ENCODE assay signal across 18 cellular contexts in genomic region chr2:176145085-176145969, GRCh38. TPM values are rescaled to one million over a fixed set of nuclear protein-coding genes. Genes with fewer than 3 reads are reported as not detected.
DNase-seq lines count a peak whose midpoint lies in the region; ATAC-seq and TF ChIP-seq lines count a peak whose summit lies in the region.
"Had no signal": no experiment of that assay in that cellular context is flagged by ENCODE, and none has a peak within 500 bp of the region (broad histone marks: within the 10 kb centered on the region; RNA-seq: fewer than 3 reads in every experiment).

No MANE protein-coding gene starts in this region.

- DNase-seq in left colon (peak in 1 of 2 donors; percentile 11), nephron progenitor cell (no peak)
- no peak for DNase-seq in activated CD4-positive, alpha-beta T cell treated with anti-CD3 and anti-CD28 coated beads for 36 hours
- no peak for DNase-seq in stimulated activated CD4-positive, alpha-beta T cell treated with anti-CD3 and anti-CD28 coated beads, Interleukin-12 subunit alpha, Interleukin-12 subunit beta, amount 100 ng/mL, for 4 hours
- DNase-seq: ACHN; BE2C; C1 segment of cervical spinal cord; CD4-positive, CD25-positive, alpha-beta regulatory T cell; CD8-positive, alpha-beta memory T cell; COR-L47; GOT3; H7 had no signal

- H3K36me3 ChIP-seq in HEK293 (ENCODE audit: control insufficient read depth in 2 of 2, insufficient read depth in 1 of 2, low read length in 2 of 2): peaks cover 0 to 13% of the 10 kb centered on the region in 2 experiments; a peak in 1 of 3 replicates
- H3K36me3 ChIP-seq: BE2C had no signal

- H3K4me3 Mint-ChIP-seq in nephron progenitor cell: peak overlapping the region; percentile 100
- no peak overlapping the region for H3K4me3 Mint-ChIP-seq in activated CD4-positive, alpha-beta T cell treated with anti-CD3 and anti-CD28 coated beads for 36 hours
- H3K4me3 Mint-ChIP-seq: CD4-positive, CD25-positive, alpha-beta regulatory T cell; CD8-positive, alpha-beta memory T cell had no signal

- peaks cover 66% of the 10 kb centered on the region for H3K36me3 Mint-ChIP-seq in nephron progenitor cell (ENCODE audit: low read depth)
- H3K36me3 Mint-ChIP-seq in activated CD4-positive, alpha-beta T cell treated with anti-CD3 and anti-CD28 coated beads for 36 hours (ENCODE audit: low read depth): no peaks in the 10 kb centered on the region
- H3K36me3 Mint-ChIP-seq: CD4-positive, CD25-positive, alpha-beta regulatory T cell had no signal

- no peaks in the 10 kb centered on the region for H3K9me3 Mint-ChIP-seq in nephron progenitor cell
- no peaks in the 10 kb centered on the region for H3K9me3 Mint-ChIP-seq in activated CD4-positive, alpha-beta T cell treated with anti-CD3 and anti-CD28 coated beads for 36 hours (ENCODE audit: low read depth)

- H3K27ac ChIP-seq in HEK293 (ENCODE audit: extremely low read depth, low read depth, low read length): peak overlapping the region; percentile 37; the same call in 1 of the 2 replicates
- H3K27ac ChIP-seq: HL-60 had no signal

- peaks cover 2% of the 10 kb centered on the region for H3K27me3 Mint-ChIP-seq in nephron progenitor cell (ENCODE audit: low read depth, poor library complexity)
- H3K27me3 Mint-ChIP-seq in activated CD4-positive, alpha-beta T cell treated with anti-CD3 and anti-CD28 coated beads for 36 hours: peaks cover 82% of the 10 kb centered on the region

- H3K27ac Mint-ChIP-seq in nephron progenitor cell: peak overlapping the region; percentile 97
- no peak overlapping the region for H3K27ac Mint-ChIP-seq in activated CD4-positive, alpha-beta T cell treated with anti-CD3 and anti-CD28 coated beads for 36 hours
- H3K27ac Mint-ChIP-seq: CD4-positive, CD25-positive, alpha-beta regulatory T cell; CD8-positive, alpha-beta memory T cell had no signal

- peak; percentile 68 for ATAC-seq in left colon
- no peak for ATAC-seq in GM19463 (IDR thresholded peaks at IDR 0.05; ENCODE audit: unreplicated experiment)
- ATAC-seq in HG03432 (IDR thresholded peaks at IDR 0.05; ENCODE audit: unreplicated experiment): no peak
- ATAC-seq in activated CD4-positive, alpha-beta T cell treated with anti-CD3 and anti-CD28 coated beads for 36 hours: no peak
- ATAC-seq: HCT116 had no signal

- CTCF ChIA-PET in HEK293 (lab: Yijun Ruan, JAX): interaction anchor here (0.5 to 7.5 kb wide), 10 partner anchors 18 to 671 kb away, joined by 3 to 104 read pairs (median 4); no protein-coding TSS in a partner anchor
- CTCF ChIA-PET in activated CD4-positive, alpha-beta T cell treated with anti-CD3 and anti-CD28 coated beads for 36 hours (lab: Charles Lee): interaction anchor here (0.5 to 3.0 kb wide), 8 partner anchors 8 to 507 kb away, joined by 3 to 12 read pairs (median 4); partner anchors contain the start of gene HOXD8

- H3K4me3 ChIP-seq in HEK293 (ENCODE audit: low read depth, low read length): no peak overlapping the region

- peaks cover 15% of the 10 kb centered on the region for H3K4me1 ChIP-seq in HEK293 (ENCODE audit: control insufficient read depth, insufficient read depth, low read length)
- H3K4me1 ChIP-seq: BE2C had no signal

- intact Hi-C loops in left colon (cut with DNase I, micrococcal nuclease): loop anchor here (10.0 kb wide), 3 partner anchors 119 to 409 kb away; partner anchors contain the start of gene MTX2 (in 1 of the 2)
- intact Hi-C loops in activated CD4-positive, alpha-beta T cell treated with anti-CD3 and anti-CD28 coated beads for 36 hours (cut with DNase I, micrococcal nuclease): no loop called here

- no peaks in the 10 kb centered on the region for H3K9me3 ChIP-seq in HEK293 (ENCODE audit: control insufficient read depth, insufficient read depth, low read depth, low read length)
- H3K9me3 ChIP-seq: BE2C had no signal

- POLR2A ChIA-PET in HEK293 (lab: Yijun Ruan, JAX): no interaction called here
- POLR2A ChIA-PET in activated CD4-positive, alpha-beta T cell treated with anti-CD3 and anti-CD28 coated beads for 36 hours (lab: Charles Lee): interaction anchor here (0.6 kb wide), 1 partner anchor 27 kb away, joined by 4 read pairs; no protein-coding TSS in a partner anchor

- TF ChIP-seq CTCF in HEK293 (tag by site-specific recombination; IDR thresholded peaks at IDR 0.05) (no peak), nephron progenitor cell (IDR thresholded peaks at IDR 0.05) (no peak)

- peaks cover 71% of the 10 kb centered on the region for H3K4me1 Mint-ChIP-seq in nephron progenitor cell
- peaks cover 5% of the 10 kb centered on the region for H3K4me1 Mint-ChIP-seq in activated CD4-positive, alpha-beta T cell treated with anti-CD3 and anti-CD28 coated beads for 36 hours

TF ChIP-seq in HEK293, 187 proteins besides CTCF, POLR2A, EP300 and RAD21:
- TF ChIP-seq ZFHX2 (tag by site-specific recombination; conservative IDR thresholded peaks at IDR 0.05) (peak; percentile 54), BCL6B (tag by site-specific recombination; IDR thresholded peaks at IDR 0.05) (peak; percentile 91), ZNF18 (tag by site-specific recombination; IDR thresholded peaks at IDR 0.05) (peak; percentile 92), KLF16 (tag by site-specific recombination; IDR thresholded peaks at IDR 0.05) (0 out of 2 replicates have a peak, but pooled peaks have one; percentile 5), ZNF398 (tag by site-specific recombination; IDR thresholded peaks at IDR 0.05) (peak; percentile 42; the same call in 1 of the 2 replicates), MZF1 (tag by site-specific recombination; IDR thresholded peaks at IDR 0.05; ENCODE audit: borderline replicate concordance) (no peak)
TF ChIP-seq in HEK293: peak in this region for 5.

RNA-seq across cellular contexts. Expression of gene HOXD4, which starts 6.0 kb away (rescaled TPM):
- total RNA-seq in left colon: 1 to 10 TPM; 3.8 to 9.7 TPM
- not detected for total RNA-seq in activated CD4-positive, alpha-beta T cell treated with anti-CD3 and anti-CD28 coated beads for 36 hours
- total RNA-seq: CD4-positive, CD25-positive, alpha-beta regulatory T cell; CD8-positive, alpha-beta memory T cell; H7; HT1080 had no signal

RNA-seq across cellular contexts. Expression of gene HOXD3, which starts 11.8 kb away (rescaled TPM):
- total RNA-seq in left colon: 1 to 10 TPM; 3.8 to 9.5 TPM
- not detected for total RNA-seq in activated CD4-positive, alpha-beta T cell treated with anti-CD3 and anti-CD28 coated beads for 36 hours
- total RNA-seq: CD4-positive, CD25-positive, alpha-beta regulatory T cell; CD8-positive, alpha-beta memory T cell; H7; HT1080 had no signal

RNA-seq across cellular contexts. Expression of gene HOXD8, which starts 15.8 kb away (rescaled TPM):
- total RNA-seq in left colon: 1 to 10 TPM; 6.2 to 9.8 TPM
- not detected for total RNA-seq in activated CD4-positive, alpha-beta T cell treated with anti-CD3 and anti-CD28 coated beads for 36 hours
- total RNA-seq: CD4-positive, CD25-positive, alpha-beta regulatory T cell; CD8-positive, alpha-beta memory T cell; H7 had no signal

RNA-seq across cellular contexts. Expression of gene HOXD9, which starts 22.8 kb away (rescaled TPM):
- 1 to 10 TPM; 1.4 to 5.8 TPM for total RNA-seq in left colon
- total RNA-seq in activated CD4-positive, alpha-beta T cell treated with anti-CD3 and anti-CD28 coated beads for 36 hours: not detected
- total RNA-seq: CD4-positive, CD25-positive, alpha-beta regulatory T cell; CD8-positive, alpha-beta memory T cell had no signal

RNA-seq across cellular contexts. Expression of gene HOXD10, which starts 28.7 kb away (rescaled TPM):
- total RNA-seq in left colon: 10 to 100 TPM in 1 of 2 donors, 1 to 10 TPM in 1; 1.0 to 14.8 TPM
- not detected for total RNA-seq in activated CD4-positive, alpha-beta T cell treated with anti-CD3 and anti-CD28 coated beads for 36 hours
- total RNA-seq: CD4-positive, CD25-positive, alpha-beta regulatory T cell; CD8-positive, alpha-beta memory T cell had no signal

Comparison
In these comparisons a context has a peak if more than half of its experiments do, and no peak if none do; other contexts are left out.
1. RNA of gene HOXD4, which starts 6.0 kb away (total RNA-seq): 3.8 to 9.7 TPM in left colon; not detected in activated CD4-positive, alpha-beta T cell treated with anti-CD3 and anti-CD28 coated beads for 36 hours; every median in the first group is over 4 times any median in the second.
2. RNA of gene HOXD3, which starts 11.8 kb away (total RNA-seq): 3.8 to 9.5 TPM in left colon; not detected in activated CD4-positive, alpha-beta T cell treated with anti-CD3 and anti-CD28 coated beads for 36 hours; every median in the first group is over 4 times any median in the second.
3. RNA of gene HOXD8, which starts 15.8 kb away (total RNA-seq): 6.2 to 9.8 TPM in left colon; not detected in activated CD4-positive, alpha-beta T cell treated with anti-CD3 and anti-CD28 coated beads for 36 hours; every median in the first group is over 4 times any median in the second.
4. intact Hi-C loops: an anchor here in left colon (10.0 kb wide); none called in activated CD4-positive, alpha-beta T cell treated with anti-CD3 and anti-CD28 coated beads for 36 hours.